ENCODE assay signal across 27 cellular contexts in genomic region chr11:110966131-110966530, GRCh38.
DNase-seq lines count a peak whose midpoint lies in the region; ATAC-seq and TF ChIP-seq lines count a peak whose summit lies in the region.
"Had no signal": no experiment of that assay in that cellular context is flagged by ENCODE, and none has a peak within 500 bp of the region (broad histone marks: within the 10 kb centered on the region; RNA-seq: fewer than 3 reads in every experiment).

No MANE protein-coding gene starts in this region.

- peak; percentile 27 for DNase-seq in DMS 273 (lab: John Stamatoyannopoulos, UW; ENCODE audit: unreplicated experiment)
- DNase-seq in DMS 273 treated with DMSO at 0.1 percent for 48 hours (lab: John Stamatoyannopoulos, UW): no peak
- peak; percentile 34 for DNase-seq in MG63
- peak; percentile 56 for DNase-seq in fibroblast of gingiva (ENCODE audit: low read depth)
- DNase-seq in psoas muscle: peak; percentile 19 to 76
- no peak for DNase-seq in T1000 (lab: John Stamatoyannopoulos, UW)
- DNase-seq: ACHN; BE2C; Calu3; H9; HFFc6; MV-4-11; NCI-H1105; NCI-H1436 treated with DMSO at 0.1 percent for 48 hours; NCI-H187 treated with DMSO at 0.1 percent for 48 hours; NCI-H2171 treated with DMSO at 0.1 percent for 48 hours; NCI-H524; NCI-H82; NK-92 treated with Interleukin-12 subunit alpha and Interleukin-12 subunit beta, amount 100 ng/mL, for 24 hours; PC-9; RPMI8226; SHP77 treated with DMSO at 0.1 percent for 48 hours had no signal

- ATAC-seq in psoas muscle (peak; percentile 68 to 99 (median 95)), GM21381 (IDR thresholded peaks at IDR 0.05; ENCODE audit: unreplicated experiment) (no peak), HG02938 (IDR thresholded peaks at IDR 0.05; ENCODE audit: unreplicated experiment) (no peak)
- ATAC-seq: GM23338 had no signal

- 17 to 24% (median 22%) methylated on average over 1 of the region's 1 CpG for WGBS in psoas muscle, 3 donors

- no peaks in the 10 kb centered on the region for H3K36me3 ChIP-seq in MG63
- H3K36me3 ChIP-seq in psoas muscle (ENCODE audit: insufficient read depth in 1 of 2, low read depth in 1 of 2): no peaks in the 10 kb centered on the region
- H3K36me3 ChIP-seq: BE2C had no signal

- TF ChIP-seq CTCF in psoas muscle (IDR thresholded peaks at IDR 0.05): no peak

- no peaks in the 10 kb centered on the region for H3K9me3 ChIP-seq in MG63
- no peaks in the 10 kb centered on the region for H3K9me3 ChIP-seq in psoas muscle
- H3K9me3 ChIP-seq: BE2C had no signal

- H3K4me3 ChIP-seq in MG63: no peak overlapping the region
- H3K4me3 ChIP-seq in psoas muscle: no peak overlapping the region
- H3K4me3 ChIP-seq: GM23338, PC-9 had no signal

- H3K4me1 ChIP-seq in psoas muscle: no peaks in the 10 kb centered on the region
- H3K4me1 ChIP-seq: BE2C had no signal

- intact Hi-C loops in psoas muscle (cut with DNase I): no loop called here

- H3K27me3 ChIP-seq in MG63 (no peaks in the 10 kb centered on the region), psoas muscle (ENCODE audit: insufficient read depth in 3 of 3, low read length in 2 of 3) (no peaks in the 10 kb centered on the region)
- H3K27me3 ChIP-seq: BE2C had no signal

- H3K27ac ChIP-seq in psoas muscle: peak overlapping the region; percentile 62
- H3K27ac ChIP-seq: 22Rv1, HL-60, PC-9 had no signal

Comparison
In these comparisons a context has a peak if more than half of its experiments do, and no peak if none do; other contexts are left out.
1. DNase-seq: peak in DMS 273 (single experiment), MG63 (single experiment), fibroblast of gingiva (single experiment) and psoas muscle (2 of 2); none in DMS 273 treated with DMSO at 0.1 percent for 48 hours (single experiment) and T1000 (single experiment).
2. ATAC-seq: peak in psoas muscle (4 of 4); none in GM21381 (single experiment) and HG02938 (single experiment).